12 cellular contexts compared by ENCODE assay signal in genomic region chr7:99102809-99103690, GRCh38.
DNase-seq lines count a peak whose midpoint lies in the region; ATAC-seq and TF ChIP-seq lines count a peak whose summit lies in the region.
"Had no signal": no experiment of that assay in that cellular context is flagged by ENCODE, and none has a peak within 500 bp of the region (broad histone marks: within the 10 kb centered on the region; RNA-seq: fewer than 3 reads in every experiment).

No MANE protein-coding gene starts in this region.

- H3K27me3 Mint-ChIP-seq in activated naive CD8-positive, alpha-beta T cell treated with anti-CD3 and anti-CD28 coated beads, Interleukin-2, amount 50 U/mL, for 24 hours, result no peaks in the 10 kb centered on the region
- no peaks in the 10 kb centered on the region for H3K27me3 Mint-ChIP-seq in memory B cell

- H3K4me1 Mint-ChIP-seq in activated naive CD8-positive, alpha-beta T cell treated with anti-CD3 and anti-CD28 coated beads, Interleukin-2, amount 50 U/mL, for 24 hours, result peaks cover 39% of the 10 kb centered on the region
- H3K4me1 Mint-ChIP-seq in memory B cell, result peaks cover 26% of the 10 kb centered on the region

- peak; percentile 75 for ATAC-seq in activated naive CD8-positive, alpha-beta T cell treated with anti-CD3 and anti-CD28 coated beads, Interleukin-2, amount 50 U/mL, for 24 hours
- peak; percentile 31 for ATAC-seq in memory B cell (ENCODE audit: low read depth)
- no peak for ATAC-seq in HG02885 (IDR thresholded peaks at IDR 0.05; ENCODE audit: poor library complexity, unreplicated experiment)
- ATAC-seq in GM21825 (IDR thresholded peaks at IDR 0.05; ENCODE audit: unreplicated experiment), result no peak
- ATAC-seq in GM21576 (IDR thresholded peaks at IDR 0.05; ENCODE audit: unreplicated experiment), result no peak
- ATAC-seq: psoas muscle had no signal

- H3K36me3 ChIP-seq in HEK293 (ENCODE audit: control insufficient read depth in 2 of 2, insufficient read depth in 1 of 2, low read length in 2 of 2), result no peaks in the 10 kb centered on the region
- H3K36me3 ChIP-seq: upper lobe of left lung had no signal

- POLR2A ChIA-PET in HEK293 (lab: Yijun Ruan, JAX), result no interaction called here

- H3K4me1 ChIP-seq in HEK293 (ENCODE audit: control insufficient read depth, insufficient read depth, low read length), result 0 out of 2 replicates have a peak, but pooled peaks cover 2% of the 10 kb centered on the region

- no peaks in the 10 kb centered on the region for H3K9me3 ChIP-seq in HEK293 (ENCODE audit: control insufficient read depth, insufficient read depth, low read depth, low read length)
- H3K9me3 ChIP-seq: Caco-2, upper lobe of left lung had no signal

- peak overlapping the region; percentile 13 for H3K27ac Mint-ChIP-seq in activated naive CD8-positive, alpha-beta T cell treated with anti-CD3 and anti-CD28 coated beads, Interleukin-2, amount 50 U/mL, for 24 hours
- no peak overlapping the region for H3K27ac Mint-ChIP-seq in memory B cell

- H3K9me3 Mint-ChIP-seq in activated naive CD8-positive, alpha-beta T cell treated with anti-CD3 and anti-CD28 coated beads, Interleukin-2, amount 50 U/mL, for 24 hours, result peaks cover 20% of the 10 kb centered on the region
- H3K9me3 Mint-ChIP-seq in memory B cell, result peaks cover 3% of the 10 kb centered on the region

- DNase-seq in 8988T (peak; percentile 17), memory B cell (ENCODE audit: low spot score in 2 of 2) (no peak), medulla oblongata (ENCODE audit: extremely low spot score) (no peak)
- DNase-seq in activated naive CD8-positive, alpha-beta T cell treated with anti-CD3 and anti-CD28 coated beads, Interleukin-2, amount 50 U/mL, for 24 hours, result peak; percentile 15
- DNase-seq: Caco-2, psoas muscle, upper lobe of left lung had no signal

- H3K4me3 Mint-ChIP-seq in activated naive CD8-positive, alpha-beta T cell treated with anti-CD3 and anti-CD28 coated beads, Interleukin-2, amount 50 U/mL, for 24 hours, result no peak overlapping the region
- H3K4me3 Mint-ChIP-seq in memory B cell, result peak overlapping the region; percentile 44

- peaks cover 23% of the 10 kb centered on the region for H3K36me3 Mint-ChIP-seq in activated naive CD8-positive, alpha-beta T cell treated with anti-CD3 and anti-CD28 coated beads, Interleukin-2, amount 50 U/mL, for 24 hours (ENCODE audit: low read depth)
- H3K36me3 Mint-ChIP-seq in memory B cell, result peaks cover 27% of the 10 kb centered on the region

- CTCF ChIA-PET in HEK293 (lab: Yijun Ruan, JAX), result interaction anchor here (1.0 kb wide), 1 partner anchor 10 kb away, joined by 3 read pairs; no protein-coding TSS in a partner anchor

- no peak for TF ChIP-seq CTCF in HEK293 (tag by site-specific recombination; IDR thresholded peaks at IDR 0.05)

- H3K27ac ChIP-seq in HEK293 (ENCODE audit: extremely low read depth, low read depth, low read length), result no peak overlapping the region
- H3K27ac ChIP-seq: psoas muscle, SK-N-MC had no signal

- H3K4me3 ChIP-seq in HEK293 (ENCODE audit: low read depth, low read length), result no peak overlapping the region
- H3K4me3 ChIP-seq: psoas muscle, SK-N-MC, upper lobe of left lung had no signal

TF ChIP-seq in HEK293, 187 proteins besides CTCF, POLR2A, EP300 and RAD21:
- TF ChIP-seq WT1 (tag by site-specific recombination; IDR thresholded peaks at IDR 0.05), result 0 out of 2 replicates have a peak, but pooled peaks have one; percentile 18
- TF ChIP-seq, protein P1, sequence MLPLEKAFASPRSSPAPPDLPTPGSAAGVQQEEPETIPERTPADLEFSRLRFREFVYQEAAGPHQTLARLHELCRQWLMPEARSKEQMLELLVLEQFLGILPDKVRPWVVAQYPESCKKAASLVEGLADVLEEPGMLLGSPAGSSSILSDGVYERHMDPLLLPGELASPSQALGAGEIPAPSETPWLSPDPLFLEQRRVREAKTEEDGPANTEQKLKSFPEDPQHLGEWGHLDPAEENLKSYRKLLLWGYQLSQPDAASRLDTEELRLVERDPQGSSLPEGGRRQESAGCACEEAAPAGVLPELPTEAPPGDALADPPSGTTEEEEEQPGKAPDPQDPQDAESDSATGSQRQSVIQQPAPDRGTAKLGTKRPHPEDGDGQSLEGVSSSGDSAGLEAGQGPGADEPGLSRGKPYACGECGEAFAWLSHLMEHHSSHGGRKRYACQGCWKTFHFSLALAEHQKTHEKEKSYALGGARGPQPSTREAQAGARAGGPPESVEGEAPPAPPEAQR (tag by site-specific recombination; IDR thresholded peaks at IDR 0.05), result no peak

Comparison
In these comparisons a context has a peak if more than half of its experiments do, and no peak if none do; other contexts are left out.
1. DNase-seq: peak in 8988T (single experiment) and activated naive CD8-positive, alpha-beta T cell treated with anti-CD3 and anti-CD28 coated beads, Interleukin-2, amount 50 U/mL, for 24 hours (single experiment); none in memory B cell (0 of 2) and medulla oblongata (single experiment).
2. ATAC-seq: peak in activated naive CD8-positive, alpha-beta T cell treated with anti-CD3 and anti-CD28 coated beads, Interleukin-2, amount 50 U/mL, for 24 hours (single experiment) and memory B cell (single experiment); none in HG02885 (single experiment), GM21825 (single experiment) and GM21576 (single experiment).